1 cellular context compared by ENCODE assay signal in the genomic region with DNA sequence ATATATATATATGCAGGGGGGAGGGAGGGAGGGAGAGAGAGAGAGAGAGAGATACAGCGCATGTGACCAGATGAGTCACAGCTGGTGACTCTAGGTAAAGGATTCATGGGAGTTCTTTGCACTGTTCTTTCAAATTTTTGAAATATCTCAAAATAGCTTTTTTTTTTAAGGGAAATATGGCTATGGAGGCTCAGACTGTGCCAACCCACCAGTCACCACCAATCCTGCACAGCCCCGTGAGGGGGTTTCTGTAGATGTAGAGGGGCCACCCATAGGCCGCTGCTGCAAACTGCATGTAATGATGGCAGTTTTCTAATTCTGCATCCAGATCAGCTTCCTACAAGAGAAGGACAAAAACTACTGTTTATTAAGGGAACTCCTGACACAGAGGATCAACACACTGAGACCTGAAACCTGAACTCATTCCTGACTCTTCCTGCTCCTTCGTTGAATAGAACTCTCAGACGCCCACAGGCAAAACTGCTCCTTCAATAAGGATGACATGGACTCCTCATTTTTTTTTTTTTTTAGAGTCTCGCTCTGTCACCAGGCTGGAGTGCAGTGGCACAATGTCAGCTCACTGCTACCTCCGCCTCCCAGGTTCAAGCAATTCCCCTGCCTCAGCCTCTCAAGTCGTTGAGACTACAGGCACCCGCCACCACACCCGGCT.
TF ChIP-seq lines count a peak whose summit lies in the region.

No MANE protein-coding gene starts in this region.

TF ChIP-seq in GM12878, 131 proteins besides CTCF, POLR2A, EP300 and RAD21 (continued from another document):
- no peak for TF ChIP-seq ESRRA (IDR thresholded peaks at IDR 0.05; ENCODE audit: low read length)
- no peak for TF ChIP-seq HDAC2 (IDR thresholded peaks at IDR 0.05)
- no peak for TF ChIP-seq NKRF (conservative IDR thresholded peaks at IDR 0.05)
- TF ChIP-seq, protein P1, sequence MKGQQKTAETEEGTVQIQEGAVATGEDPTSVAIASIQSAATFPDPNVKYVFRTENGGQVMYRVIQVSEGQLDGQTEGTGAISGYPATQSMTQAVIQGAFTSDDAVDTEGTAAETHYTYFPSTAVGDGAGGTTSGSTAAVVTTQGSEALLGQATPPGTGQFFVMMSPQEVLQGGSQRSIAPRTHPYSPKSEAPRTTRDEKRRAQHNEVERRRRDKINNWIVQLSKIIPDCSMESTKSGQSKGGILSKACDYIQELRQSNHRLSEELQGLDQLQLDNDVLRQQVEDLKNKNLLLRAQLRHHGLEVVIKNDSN (IDR thresholded peaks at IDR 0.05; ENCODE audit: borderline replicate concordance, extremely low read length, insufficient read depth, low read depth, low read length), result no peak
- no peak for TF ChIP-seq TAF1 (IDR thresholded peaks at IDR 0.05; ENCODE audit: borderline replicate concordance, low read depth, low read length)
- no peak for TF ChIP-seq DPF2 (IDR thresholded peaks at IDR 0.05)
- no peak for TF ChIP-seq CREM (IDR thresholded peaks at IDR 0.05; ENCODE audit: low read depth)
- TF ChIP-seq BACH1 (IDR thresholded peaks at IDR 0.05; ENCODE audit: borderline replicate concordance), result no peak
